ENCODE assay signal across 17 cellular contexts in genomic region chr7:108057951-108058391, GRCh38. TPM values are rescaled to one million over a fixed set of nuclear protein-coding genes. Genes with fewer than 3 reads are reported as not detected.
"Had no signal": no experiment of that assay in that cellular context is flagged by ENCODE, and none has a peak within 500 bp of the region (broad histone marks: within the 10 kb centered on the region; RNA-seq: fewer than 3 reads in every experiment).

No MANE protein-coding gene starts in this region.

- H3K4me1 ChIP-seq: foreskin keratinocyte, suprapubic skin, transverse colon, uterus had no signal

- DNase-seq: activated CD4-positive, alpha-beta T cell treated with anti-CD3 and anti-CD28 coated beads, Interleukin-2, amount 50 U/mL, for 4 hours; activated naive CD8-positive, alpha-beta T cell treated with anti-CD3 and anti-CD28 coated beads, Interleukin-2, amount 10 ng/mL, durations not matched to agents 7 days and 5 days; activated T-cell treated with anti-CD3 and anti-CD28 coated beads for 4 hours; amygdala; effector memory CD8-positive, alpha-beta T cell; foreskin keratinocyte; glutamatergic neuron; hippocampal formation; right cardiac atrium; small intestine; stimulated activated CD4-positive, alpha-beta T cell treated with anti-CD3 and anti-CD28 coated beads, Interleukin-15, amount 100 ng/mL, for 24 hours; stimulated activated CD4-positive, alpha-beta T cell treated with anti-CD3 and anti-CD28 coated beads, Interleukin-4, amount 100 ng/mL, for 1 hour; stimulated activated naive CD8-positive, alpha-beta T cell treated with anti-CD3 and anti-CD28 coated beads, Interleukin-15, amount 100 ng/mL, for 72 hours; transverse colon had no signal

- H3K9me3 ChIP-seq: suprapubic skin, transverse colon, uterus had no signal

- H3K36me3 ChIP-seq: suprapubic skin, transverse colon, uterus had no signal

- H3K27ac ChIP-seq: foreskin keratinocyte, suprapubic skin had no signal

- H3K27me3 ChIP-seq: foreskin keratinocyte, suprapubic skin, transverse colon, uterus had no signal

- H3K4me3 ChIP-seq: suprapubic skin, transverse colon, uterus had no signal

RNA-seq across cellular contexts. Expression of gene LAMB1, which starts 55.0 kb away (rescaled TPM):
- total RNA-seq: activated naive CD8-positive, alpha-beta T cell treated with anti-CD3 and anti-CD28 coated beads, Interleukin-2, amount 10 ng/mL, durations not matched to agents 7 days and 5 days; T-helper 2 cell treated with Interferon-gamma antibody and Interleukin-4, amounts not matched to agents 100 ng/mL and 5 ng/mL, for 36 hours had no signal
